23 cellular contexts compared by ENCODE assay signal in the genomic region with DNA sequence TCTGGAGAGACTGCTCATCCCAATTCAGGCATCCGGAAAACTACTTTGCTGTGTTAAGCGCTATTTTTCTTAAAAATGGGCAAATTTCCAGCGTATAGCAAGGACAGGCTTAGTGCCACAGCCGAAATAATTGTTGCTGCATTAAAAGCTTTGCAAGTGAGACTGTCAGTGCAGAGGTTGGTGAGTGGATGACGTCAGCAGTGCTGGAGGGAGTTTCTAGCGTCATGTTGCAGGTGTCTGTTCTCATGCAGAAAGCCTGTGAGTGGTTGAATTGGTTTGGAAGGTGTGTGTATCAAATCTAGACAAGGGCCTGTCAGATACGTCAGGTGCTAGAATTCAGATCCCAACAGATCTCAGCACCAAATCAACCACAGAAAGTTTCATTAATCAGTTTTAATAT.
"Had no signal": no experiment of that assay in that cellular context is flagged by ENCODE, and none has a peak within 500 bp of the region (broad histone marks: within the 10 kb centered on the region; RNA-seq: fewer than 3 reads in every experiment).

No MANE protein-coding gene starts in this region.

- H3K36me3 Mint-ChIP-seq: activated naive CD8-positive, alpha-beta T cell; naive thymus-derived CD8-positive, alpha-beta T cell had no signal

- H3K4me1 ChIP-seq: transverse colon had no signal

- ATAC-seq: activated CD8-positive, alpha-beta T cell treated with anti-CD3 and anti-CD28 coated beads, Interleukin-2, amount 10 ng/mL, durations not matched to agents 7 days and 5 days; body of pancreas; naive thymus-derived CD8-positive, alpha-beta T cell had no signal

- H3K27me3 ChIP-seq: body of pancreas, right atrium auricular region, transverse colon had no signal

- H3K27me3 Mint-ChIP-seq: activated CD4-positive, alpha-beta T cell treated with anti-CD3 and anti-CD28 coated beads, Interleukin-2, amount 10 ng/mL, durations not matched to agents 24 days and 14 days; progenitor cell of endocrine pancreas had no signal

- H3K9me3 Mint-ChIP-seq: activated CD4-positive, alpha-beta T cell treated with anti-CD3 and anti-CD28 coated beads, Interleukin-2, amount 10 ng/mL, durations not matched to agents 24 days and 14 days had no signal

- H3K4me3 Mint-ChIP-seq: activated CD4-positive, alpha-beta T cell treated with anti-CD3 and anti-CD28 coated beads, Interleukin-2, amount 10 ng/mL, durations not matched to agents 24 days and 14 days; activated CD8-positive, alpha-beta T cell treated with anti-CD3 and anti-CD28 coated beads, Interleukin-2, amount 10 ng/mL, durations not matched to agents 7 days and 5 days; activated naive CD8-positive, alpha-beta T cell; activated T-cell treated with anti-CD3 and anti-CD28 coated beads, Interleukin-2, amount 50 U/mL, for 72 hours; naive thymus-derived CD8-positive, alpha-beta T cell had no signal

- H3K27ac ChIP-seq: body of pancreas, left ventricle myocardium inferior, right atrium auricular region, transverse colon had no signal

- H3K27ac Mint-ChIP-seq: activated CD4-positive, alpha-beta T cell treated with anti-CD3 and anti-CD28 coated beads, Interleukin-2, amount 10 ng/mL, durations not matched to agents 24 days and 14 days; activated CD8-positive, alpha-beta T cell treated with anti-CD3 and anti-CD28 coated beads, Interleukin-2, amount 10 ng/mL, durations not matched to agents 7 days and 5 days; activated naive CD8-positive, alpha-beta T cell; activated T-cell treated with anti-CD3 and anti-CD28 coated beads, Interleukin-2, amount 50 U/mL, for 72 hours; naive thymus-derived CD8-positive, alpha-beta T cell; progenitor cell of endocrine pancreas had no signal

- DNase-seq: activated CD4-positive, alpha-beta T cell treated with anti-CD3 and anti-CD28 coated beads, Interleukin-2, amount 10 ng/mL, durations not matched to agents 24 days and 14 days; activated CD4-positive, CD25-positive, alpha-beta regulatory T cell; activated CD8-positive, alpha-beta memory T cell treated with anti-CD3 and anti-CD28 coated beads, Interleukin-2, amount 50 U/mL, for 4 hours; activated CD8-positive, alpha-beta T cell treated with anti-CD3 and anti-CD28 coated beads, Interleukin-2, amount 10 ng/mL, durations not matched to agents 7 days and 5 days; activated gamma-delta T cell treated with Interleukin-2 at 50 U/mL for 16 hours; activated T-cell treated with anti-CD3 and anti-CD28 coated beads, Interleukin-2, amount 50 U/mL, for 72 hours; amniotic stem cell; body of pancreas; central memory CD4-positive, alpha-beta T cell; cortex of kidney; effector CD4-positive, alpha-beta T cell; foreskin melanocyte; left ventricle myocardium inferior; mesenchymal stem cell; naive thymus-derived CD8-positive, alpha-beta T cell; nucleus accumbens; stimulated activated CD4-positive, alpha-beta T cell treated with anti-CD3 and anti-CD28 coated beads, Interleukin-15, amount 100 ng/mL, for 24 hours; stimulated activated CD4-positive, alpha-beta T cell treated with anti-CD3 and anti-CD28 coated beads, Interleukin-4, amount 100 ng/mL, for 24 hours; stimulated activated naive CD4-positive, alpha-beta T cell treated with Interleukin-2 at 50 U/mL for 16 hours; transverse colon had no signal

- H3K9me3 ChIP-seq: body of pancreas, left ventricle myocardium inferior, right atrium auricular region, transverse colon had no signal

- H3K4me3 ChIP-seq: body of pancreas, left ventricle myocardium inferior, right atrium auricular region, transverse colon had no signal
